In genomic region chr11:109695696-109696095, GRCh38 we compare ENCODE assay signal across 31 cellular contexts.
DNase-seq lines count a peak whose midpoint lies in the region; ATAC-seq, FAIRE-seq and TF ChIP-seq lines count a peak whose summit lies in the region.
"Had no signal": no experiment of that assay in that cellular context is flagged by ENCODE, and none has a peak within 500 bp of the region (broad histone marks: within the 10 kb centered on the region; RNA-seq: fewer than 3 reads in every experiment).

No MANE protein-coding gene starts in this region.

- H3K27me3 Mint-ChIP-seq in activated T-cell treated with anti-CD3 and anti-CD28 coated beads, Interleukin-2, amount 50 U/mL, for 24 hours = no peaks in the 10 kb centered on the region
- H3K27me3 Mint-ChIP-seq: activated CD4-positive, alpha-beta T cell treated with anti-CD3 and anti-CD28 coated beads for 36 hours; progenitor cell of endocrine pancreas had no signal

- TF ChIP-seq CTCF in PC-3 (conservative IDR thresholded peaks at IDR 0.05; ENCODE audit: low read depth, low read length) (no peak), choroid plexus epithelial cell (conservative IDR thresholded peaks at IDR 0.05; ENCODE audit: low read depth, low read length) (no peak), keratinocyte (optimal IDR thresholded peaks at IDR 0.05 in 1 of 3, IDR thresholded peaks at IDR 0.05 in 1 of 3, conservative IDR thresholded peaks at IDR 0.05 in 1 of 3; ENCODE audit: extremely low read depth in 1 of 3, insufficient read depth in 2 of 3, low read length in 3 of 3) (no peak), kidney (IDR thresholded peaks at IDR 0.05; ENCODE audit: borderline replicate concordance, extremely low read depth, insufficient read depth) (no peak)

- CTCF ChIA-PET in PC-3 (lab: Charles Lee) = no interaction called here

- BruUV-seq in PC-3 (replicated peaks; lab: Mats Ljungman, UMichigan) = no TSS peak

- H3K79me2 ChIP-seq in PC-3 (ENCODE audit: low read length) (no peaks in the 10 kb centered on the region), keratinocyte (ENCODE audit: control insufficient read depth, insufficient read depth, low read length) (no peaks in the 10 kb centered on the region)

- H3K27ac ChIP-seq in PC-3 (ENCODE audit: low read length) = peak overlapping the region; percentile 40
- peak overlapping the region; percentile 97 for H3K27ac ChIP-seq in keratinocyte (ENCODE audit: control insufficient read depth, insufficient read depth, low read length)
- no peak overlapping the region for H3K27ac ChIP-seq in kidney (ENCODE audit: low read depth in 2 of 2, low read length in 2 of 2)
- H3K27ac ChIP-seq: ascending aorta; BLaER1 treated with 17β-estradiol and CSF1 and Interleukin-3, amounts not matched to agents 10 nM and 100 nM; esophagus muscularis mucosa; heart right ventricle; SJSA1; suprapubic skin; uterus had no signal

- no peaks in the 10 kb centered on the region for H3K36me3 Mint-ChIP-seq in activated T-cell treated with anti-CD3 and anti-CD28 coated beads, Interleukin-2, amount 50 U/mL, for 24 hours (ENCODE audit: low read depth)
- H3K36me3 Mint-ChIP-seq: stimulated activated effector memory CD8-positive, alpha-beta T cell treated with anti-CD3 and anti-CD28 coated beads, Interleukin-12 subunit alpha, Interleukin-12 subunit beta, amount 100 ng/mL, for 72 hours had no signal

- no peaks in the 10 kb centered on the region for H3K9me2 ChIP-seq in PC-3 (replicated peaks; ENCODE audit: low read length)

- H3K27me3 ChIP-seq in PC-3 (ENCODE audit: low read length) (peaks cover under 1% of the 10 kb centered on the region; the same call in 1 of the 2 replicates), keratinocyte (ENCODE audit: control insufficient read depth, extremely low read depth, insufficient read depth, low read length) (no peaks in the 10 kb centered on the region)
- H3K27me3 ChIP-seq: ascending aorta; BLaER1 treated with 17β-estradiol and CSF1 and Interleukin-3, amounts not matched to agents 10 nM and 100 nM; esophagus muscularis mucosa; heart right ventricle; SJSA1; suprapubic skin; uterus had no signal

- H3K4me1 Mint-ChIP-seq in activated T-cell treated with anti-CD3 and anti-CD28 coated beads, Interleukin-2, amount 50 U/mL, for 24 hours (ENCODE audit: low read depth) = no peaks in the 10 kb centered on the region
- H3K4me1 Mint-ChIP-seq: activated CD4-positive, alpha-beta T cell treated with anti-CD3 and anti-CD28 coated beads for 36 hours; neural crest cell; stimulated activated effector memory CD8-positive, alpha-beta T cell treated with anti-CD3 and anti-CD28 coated beads, Interleukin-12 subunit alpha, Interleukin-12 subunit beta, amount 100 ng/mL, for 72 hours had no signal

- DNase-seq in EL = peak; percentile 39
- no peak for DNase-seq in PC-3
- peak; percentile 29 for DNase-seq in choroid plexus epithelial cell (ENCODE audit: low read depth)
- DNase-seq in keratinocyte (ENCODE audit: low read depth, low spot score) = peak; percentile 62
- DNase-seq in DMS79 treated with DMSO at 0.1 percent for 48 hours (lab: John Stamatoyannopoulos, UW) = no peak
- DNase-seq in activated T-cell treated with anti-CD3 and anti-CD28 coated beads, Interleukin-2, amount 50 U/mL, for 24 hours = no peak
- DNase-seq in cardiac septum (ENCODE audit: low spot score) = no peak
- DNase-seq in kidney = no peak
- DNase-seq: ACHN; activated CD4-positive, alpha-beta T cell treated with anti-CD3 and anti-CD28 coated beads for 36 hours; activated naive CD4-positive, alpha-beta T cell treated with anti-CD3 and anti-CD28 coated beads, Interleukin-2, amount 50 U/mL, for 16 hours; effector memory CD4-positive, alpha-beta T cell; H7; heart right ventricle; KG1; mucosa of descending colon; MV-4-11; NCI-H2029 treated with DMSO at 0.1 percent for 48 hours; NCI-H345; stimulated activated CD4-positive, alpha-beta T cell treated with anti-CD3 and anti-CD28 coated beads, Interleukin-1b, Interleukin-23, amount 100 ng/mL, for 48 hours; T-helper 1 cell; uterus had no signal

- H3K4me3 Mint-ChIP-seq in activated T-cell treated with anti-CD3 and anti-CD28 coated beads, Interleukin-2, amount 50 U/mL, for 24 hours = no peak overlapping the region
- H3K4me3 Mint-ChIP-seq: activated CD4-positive, alpha-beta T cell treated with anti-CD3 and anti-CD28 coated beads for 36 hours; neural crest cell; stimulated activated effector memory CD8-positive, alpha-beta T cell treated with anti-CD3 and anti-CD28 coated beads, Interleukin-12 subunit alpha, Interleukin-12 subunit beta, amount 100 ng/mL, for 72 hours had no signal

- H3K4me1 ChIP-seq in PC-3 (ENCODE audit: insufficient read depth, low read length) (no peaks in the 10 kb centered on the region; the same call in 1 of the 2 replicates), keratinocyte (ENCODE audit: control insufficient read depth, extremely low read depth, insufficient read depth, low read length) (peaks cover 17% of the 10 kb centered on the region), kidney (ENCODE audit: control insufficient read depth in 1 of 2, insufficient read depth in 1 of 2, low read depth in 1 of 2, low read length in 2 of 2) (no peaks in the 10 kb centered on the region)
- H3K4me1 ChIP-seq: ascending aorta; BLaER1 treated with 17β-estradiol and CSF1 and Interleukin-3, amounts not matched to agents 10 nM and 100 nM; esophagus muscularis mucosa; heart right ventricle; SJSA1; suprapubic skin; uterus had no signal

- peaks cover 23% of the 10 kb centered on the region for H3K9me3 Mint-ChIP-seq in activated T-cell treated with anti-CD3 and anti-CD28 coated beads, Interleukin-2, amount 50 U/mL, for 24 hours

- H4K20me1 ChIP-seq in PC-3 (ENCODE audit: low read length) (no peaks in the 10 kb centered on the region), keratinocyte (ENCODE audit: control insufficient read depth, extremely low read depth, insufficient read depth, low read length) (no peaks in the 10 kb centered on the region)
- H4K20me1 ChIP-seq: BLaER1 treated with 17β-estradiol and CSF1 and Interleukin-3, amounts not matched to agents 10 nM and 100 nM had no signal

- POLR2A ChIA-PET in PC-3 (lab: Charles Lee; ENCODE audit: unreplicated experiment) = no interaction called here

- dilution Hi-C loops in keratinocyte (cut with MboI; ENCODE audit: extremely low pct_ligation_motif_present, low sequenced_read_pairs) = no loop called here

- H3K4me3 ChIP-seq in PC-3 (ENCODE audit: low read length) (no peak overlapping the region), choroid plexus epithelial cell (ENCODE audit: low read depth, low read length) (no peak overlapping the region), keratinocyte (ENCODE audit: control insufficient read depth in 2 of 3, extremely low read depth in 1 of 3, insufficient read depth in 2 of 3, low read depth in 1 of 3, low read length in 3 of 3) (peak overlapping the region in 2 of 3 experiments; percentile 4 to 63), kidney (ENCODE audit: low read length in 2 of 2) (no peak overlapping the region)
- H3K4me3 ChIP-seq: ascending aorta; BLaER1 treated with 17β-estradiol and CSF1 and Interleukin-3, amounts not matched to agents 10 nM and 100 nM; esophagus muscularis mucosa; heart right ventricle; mucosa of descending colon; SJSA1; suprapubic skin; uterus had no signal

- intact Hi-C loops in PC-3 (cut with micrococcal nuclease) (no loop called here), cardiac septum (cut with DNase I) (loop anchor here (5.0 kb wide), 1 partner anchor 998 kb away; no protein-coding TSS in a partner anchor), kidney (cut with DNase I) (no loop called here)

- H3K9ac ChIP-seq in PC-3 (ENCODE audit: low read length) (no peak overlapping the region), keratinocyte (ENCODE audit: control insufficient read depth, extremely low read depth, insufficient read depth, low read length) (peak overlapping the region; percentile 75), kidney (ENCODE audit: low read length in 2 of 2) (no peak overlapping the region)
- H3K9ac ChIP-seq: BLaER1 treated with 17β-estradiol and CSF1 and Interleukin-3, amounts not matched to agents 10 nM and 100 nM had no signal

- ATAC-seq in PC-3 = no peak
- ATAC-seq: activated CD4-positive, alpha-beta T cell treated with anti-CD3 and anti-CD28 coated beads for 36 hours; mucosa of descending colon; stimulated activated effector memory CD8-positive, alpha-beta T cell treated with anti-CD3 and anti-CD28 coated beads, Interleukin-12 subunit alpha, Interleukin-12 subunit beta, amount 100 ng/mL, for 72 hours had no signal

- H3K36me3 ChIP-seq in PC-3 (ENCODE audit: low read depth, low read length) = no peaks in the 10 kb centered on the region
- no peaks in the 10 kb centered on the region for H3K36me3 ChIP-seq in keratinocyte (ENCODE audit: control insufficient read depth in 2 of 2, extremely low read depth in 1 of 2, insufficient read depth in 2 of 2, low read length in 2 of 2)
- H3K36me3 ChIP-seq in kidney (ENCODE audit: control insufficient read depth in 1 of 2, insufficient read depth in 2 of 2, low read length in 2 of 2) = no peaks in the 10 kb centered on the region
- H3K36me3 ChIP-seq: ascending aorta; BLaER1 treated with 17β-estradiol and CSF1 and Interleukin-3, amounts not matched to agents 10 nM and 100 nM; esophagus muscularis mucosa; heart right ventricle; SJSA1; suprapubic skin; uterus had no signal

- FAIRE-seq in keratinocyte (lab: Jason Lieb, UNC) = no peak
- no peak for FAIRE-seq in kidney (lab: Jason Lieb, UNC)
- FAIRE-seq: colon had no signal

- no peaks in the 10 kb centered on the region for H3F3A ChIP-seq in PC-3 (ENCODE audit: low read length, unreplicated experiment)

- no peak overlapping the region for H3K27ac Mint-ChIP-seq in activated T-cell treated with anti-CD3 and anti-CD28 coated beads, Interleukin-2, amount 50 U/mL, for 24 hours
- H3K27ac Mint-ChIP-seq: activated CD4-positive, alpha-beta T cell treated with anti-CD3 and anti-CD28 coated beads for 36 hours; progenitor cell of endocrine pancreas; stimulated activated effector memory CD8-positive, alpha-beta T cell treated with anti-CD3 and anti-CD28 coated beads, Interleukin-12 subunit alpha, Interleukin-12 subunit beta, amount 100 ng/mL, for 72 hours had no signal

- H3K4me2 ChIP-seq in PC-3 (ENCODE audit: low read length) = no peak overlapping the region
- peak overlapping the region; percentile 74 for H3K4me2 ChIP-seq in keratinocyte (ENCODE audit: control insufficient read depth, extremely low read depth, insufficient read depth, low read depth, low read length)
- H3K4me2 ChIP-seq: BLaER1 treated with 17β-estradiol and CSF1 and Interleukin-3, amounts not matched to agents 10 nM and 100 nM had no signal

- H3K9me1 ChIP-seq in keratinocyte (ENCODE audit: control insufficient read depth, extremely low read depth, insufficient read depth, low read length) = no peaks in the 10 kb centered on the region

- H2AFZ ChIP-seq in PC-3 (ENCODE audit: low read length) (no peak overlapping the region), keratinocyte (ENCODE audit: control insufficient read depth, low read length) (peak overlapping the region; percentile 37)

- H3K9me3 ChIP-seq in PC-3 (ENCODE audit: low read length) (peaks cover 18% of the 10 kb centered on the region; the same call in 1 of the 2 replicates), keratinocyte (ENCODE audit: control insufficient read depth, low read depth, low read length) (peaks cover 7% of the 10 kb centered on the region), kidney (ENCODE audit: control insufficient read depth in 1 of 2, low read length in 2 of 2) (peaks cover 0 to 6% of the 10 kb centered on the region in 2 donors)
- H3K9me3 ChIP-seq: SJSA1 had no signal

Comparison
In these comparisons a context has a peak if more than half of its experiments do, and no peak if none do; other contexts are left out.
1. DNase-seq: peak in EL (single experiment), choroid plexus epithelial cell (single experiment) and keratinocyte (single experiment); none in PC-3 (single experiment), DMS79 treated with DMSO at 0.1 percent for 48 hours (single experiment), activated T-cell treated with anti-CD3 and anti-CD28 coated beads, Interleukin-2, amount 50 U/mL, for 24 hours (single experiment), cardiac septum (single experiment) and kidney (single experiment).
2. H3K27ac ChIP-seq: peak in PC-3 (single experiment) and keratinocyte (single experiment); none in kidney (0 of 2).
3. H3K4me3 ChIP-seq: peak in keratinocyte (2 of 3); none in PC-3 (single experiment), choroid plexus epithelial cell (single experiment) and kidney (0 of 2).